Comparison of ENCODE assay signal across 12 cellular contexts in genomic region chr5:9622891-9623547, GRCh38. TPM values are rescaled to one million over a fixed set of nuclear protein-coding genes. Genes with fewer than 3 reads are reported as not detected.
DNase-seq lines count a peak whose midpoint lies in the region; ATAC-seq, FAIRE-seq and TF ChIP-seq lines count a peak whose summit lies in the region.
"Had no signal": no experiment of that assay in that cellular context is flagged by ENCODE, and none has a peak within 500 bp of the region (broad histone marks: within the 10 kb centered on the region; RNA-seq: fewer than 3 reads in every experiment).

No MANE protein-coding gene starts in this region.

- peak; percentile 46 to 78 (median 70) for ATAC-seq in heart left ventricle
- ATAC-seq: activated CD4-positive, alpha-beta T cell treated with anti-CD3 and anti-CD28 coated beads for 36 hours had no signal

- H3K36me3 ChIP-seq in heart left ventricle: no peaks in the 10 kb centered on the region
- H3K36me3 ChIP-seq in ovary: no peaks in the 10 kb centered on the region
- H3K36me3 ChIP-seq: vagina had no signal

- TF ChIP-seq POLR2A in heart left ventricle (IDR thresholded peaks at IDR 0.05) (no peak), ovary (IDR thresholded peaks at IDR 0.05) (no peak)

- intact Hi-C loops in heart left ventricle (cut with DNase I) (loop anchor here in 1 of 10 donors (5.0 kb wide), 1 partner anchor 76 kb away; the partner anchor contains the start of gene SEMA5A), cardiac septum (cut with DNase I) (loop anchor here (5.0 kb wide), 1 partner anchor 336 kb away; no protein-coding TSS in a partner anchor), ovary (cut with DNase I) (no loop called here)

- peak; percentile 63 for FAIRE-seq in urothelium cell line (lab: Jason Lieb, UNC)

- H3K4me3 Mint-ChIP-seq in glutamatergic neuron (ENCODE audit: unreplicated experiment): no peak overlapping the region
- H3K4me3 Mint-ChIP-seq: activated CD4-positive, alpha-beta T cell treated with anti-CD3 and anti-CD28 coated beads for 36 hours; nephron had no signal

- TF ChIP-seq EP300 in ovary (IDR thresholded peaks at IDR 0.05): no peak

- H3K4me1 ChIP-seq in heart left ventricle (peaks cover 0 to 33% (median 16%) of the 10 kb centered on the region in 12 donors), ovary (ENCODE audit: insufficient read depth) (peaks cover 1% of the 10 kb centered on the region)
- H3K4me1 ChIP-seq: vagina had no signal

- H3K9me3 ChIP-seq in heart left ventricle (no peaks in the 10 kb centered on the region), ovary (no peaks in the 10 kb centered on the region)
- H3K9me3 ChIP-seq: vagina had no signal

- peaks cover 4% of the 10 kb centered on the region for H3K4me1 Mint-ChIP-seq in glutamatergic neuron (ENCODE audit: low read depth, unreplicated experiment)
- H3K4me1 Mint-ChIP-seq: activated CD4-positive, alpha-beta T cell treated with anti-CD3 and anti-CD28 coated beads for 36 hours had no signal

- H3K27ac Mint-ChIP-seq in glutamatergic neuron (ENCODE audit: unreplicated experiment): no peak overlapping the region
- H3K27ac Mint-ChIP-seq: activated CD4-positive, alpha-beta T cell treated with anti-CD3 and anti-CD28 coated beads for 36 hours had no signal

- TF ChIP-seq CTCF in heart left ventricle (IDR thresholded peaks at IDR 0.05): no peak
- no peak for TF ChIP-seq CTCF in glutamatergic neuron (IDR thresholded peaks at IDR 0.05; ENCODE audit: partially characterized antibody, unreplicated experiment)
- TF ChIP-seq CTCF in ovary (IDR thresholded peaks at IDR 0.05): no peak

- DNase-seq in heart left ventricle (no peak), cardiac septum (ENCODE audit: low spot score) (no peak), MV-4-11 (lab: John Stamatoyannopoulos, UW) (peak; percentile 62), fibroblast of the conjunctiva (ENCODE audit: low read depth) (peak; percentile 1), urothelium cell line (ENCODE audit: low spot score) (peak; percentile 27), glutamatergic neuron (no peak), ovary (no peak)
- DNase-seq in stimulated activated CD4-positive, alpha-beta T cell treated with anti-CD3 and anti-CD28 coated beads, Interleukin-4, amount 100 ng/mL, for 24 hours: no peak
- DNase-seq: activated CD4-positive, alpha-beta T cell treated with anti-CD3 and anti-CD28 coated beads for 36 hours; AML-193 had no signal

- no peaks in the 10 kb centered on the region for H3K36me3 Mint-ChIP-seq in glutamatergic neuron (ENCODE audit: unreplicated experiment)

- H3K4me3 ChIP-seq in heart left ventricle (no peak overlapping the region), ovary (no peak overlapping the region)
- H3K4me3 ChIP-seq: vagina had no signal

- H3K9me3 Mint-ChIP-seq in glutamatergic neuron (ENCODE audit: unreplicated experiment): no peaks in the 10 kb centered on the region
- H3K9me3 Mint-ChIP-seq: nephron had no signal

- H3K27me3 ChIP-seq in heart left ventricle: no peaks in the 10 kb centered on the region
- no peaks in the 10 kb centered on the region for H3K27me3 ChIP-seq in ovary
- H3K27me3 ChIP-seq: vagina had no signal

- 8 to 11% (median 10%) methylated on average over 7 of the region's 7 CpGs for WGBS in heart left ventricle, 4 donors
- 41 to 49% (median 43%) methylated on average over 7 of the region's 7 CpGs for WGBS in ovary, 3 donors

- peaks cover 1% of the 10 kb centered on the region for H3K27me3 Mint-ChIP-seq in glutamatergic neuron (ENCODE audit: unreplicated experiment)
- H3K27me3 Mint-ChIP-seq: activated CD4-positive, alpha-beta T cell treated with anti-CD3 and anti-CD28 coated beads for 36 hours had no signal

- H3K27ac ChIP-seq in heart left ventricle (peak overlapping the region in 7 of 12 donors; percentile 12 to 89 (median 68)), ovary (no peak overlapping the region)
- H3K27ac ChIP-seq: vagina had no signal

RNA-seq across cellular contexts. Expression of gene TAS2R1, which starts 7.1 kb away (rescaled TPM):
- total RNA-seq in heart left ventricle (not detected), cardiac septum (not detected), glutamatergic neuron (ENCODE audit: unreplicated experiment) (not detected), ovary (not detected)
- polyA plus RNA-seq in heart left ventricle (not detected), ovary (not detected)
- total RNA-seq: activated CD4-positive, alpha-beta T cell treated with anti-CD3 and anti-CD28 coated beads for 36 hours; vagina had no signal

Comparison
In these comparisons a context has a peak if more than half of its experiments do, and no peak if none do; other contexts are left out.
1. DNase-seq: peak in MV-4-11 (single experiment), fibroblast of the conjunctiva (single experiment) and urothelium cell line (single experiment); none in heart left ventricle (0 of 5), cardiac septum (single experiment), stimulated activated CD4-positive, alpha-beta T cell treated with anti-CD3 and anti-CD28 coated beads, Interleukin-4, amount 100 ng/mL, for 24 hours (single experiment), glutamatergic neuron (single experiment) and ovary (0 of 5).
2. H3K27ac ChIP-seq: peak in heart left ventricle (7 of 12); none in ovary (0 of 2).